Comparison of ENCODE assay signal across 10 cellular contexts in the genomic region with DNA sequence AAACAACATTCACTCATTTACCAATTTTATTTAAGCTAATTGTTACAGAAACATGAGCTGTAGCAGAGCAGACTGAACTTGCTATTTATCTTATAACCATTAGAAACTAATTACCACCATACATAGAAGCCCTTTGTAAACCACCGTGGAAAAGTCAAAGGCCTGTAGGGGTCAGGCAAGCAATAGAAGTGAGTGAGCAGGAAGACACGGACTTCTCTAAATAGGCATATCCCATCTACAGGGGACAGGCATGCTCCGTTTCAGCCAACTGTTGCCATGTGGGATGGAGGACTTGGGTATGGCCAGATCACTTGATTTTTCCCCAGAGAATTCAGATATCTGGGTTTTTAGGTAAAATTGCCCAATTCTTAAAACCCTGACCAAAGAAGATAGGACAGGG. TPM values are rescaled to one million over a fixed set of nuclear protein-coding genes. Genes with fewer than 3 reads are reported as not detected.
A peak's percentile ranks its signal among the peaks of the same experiment; 100 is the strongest.
DNase-seq lines count a peak whose midpoint lies in the region; ATAC-seq, FAIRE-seq and TF ChIP-seq lines count a peak whose summit lies in the region.
"Had no signal": no experiment of that assay in that cellular context is flagged by ENCODE, and none has a peak within 500 bp of the region (broad histone marks: within the 10 kb centered on the region; RNA-seq: fewer than 3 reads in every experiment).

No MANE protein-coding gene starts in this region.

- intact Hi-C loops in A673 (cut with micrococcal nuclease; ENCODE audit: unreplicated experiment) = loop anchor here (10.0 kb wide), 3 partner anchors 313 to 1283 kb away; no protein-coding TSS in a partner anchor
- intact Hi-C loops in heart right ventricle (cut with DNase I) = loop anchor here in 8 of 10 donors (2.0 to 10.0 kb wide), 7 partner anchors 163 to 935 kb away; a partner anchor contains a TSS

- H3K36me3 Mint-ChIP-seq in activated T-cell treated with anti-CD3 and anti-CD28 coated beads, Interleukin-2, amount 50 U/mL, for 72 hours (ENCODE audit: insufficient read depth in 2 of 2) = no peaks in the 10 kb centered on the region

- 7 to 9% methylated on average over 3 of the region's 3 CpGs for WGBS in heart right ventricle, 2 donors

- peaks cover 25% of the 10 kb centered on the region for H3K27me3 Mint-ChIP-seq in activated T-cell treated with anti-CD3 and anti-CD28 coated beads, Interleukin-2, amount 50 U/mL, for 72 hours (ENCODE audit: low read depth)
- H3K27me3 Mint-ChIP-seq: stimulated activated naive CD8-positive, alpha-beta T cell treated with anti-CD3 and anti-CD28 coated beads, Interleukin-15, Interleukin-2, amounts not matched to agents 100 ng/mL and 50 ng/mL, for 24 hours had no signal

- DNase-seq in A673 (ENCODE audit: low spot score) = peak; percentile 2
- DNase-seq in GM19239 (ENCODE audit: insufficient read length, low spot score) = no peak
- DNase-seq in RKO (ENCODE audit: low spot score) = peak; percentile 35
- no peak for DNase-seq in heart right ventricle
- DNase-seq in activated T-cell treated with anti-CD3 and anti-CD28 coated beads, Interleukin-2, amount 50 U/mL, for 72 hours = no peak
- DNase-seq in NCI-H1694 treated with DMSO at 0.1 percent for 48 hours (lab: John Stamatoyannopoulos, UW) = no peak
- DNase-seq in 8988T = no peak

- no peaks in the 10 kb centered on the region for H3K4me1 ChIP-seq in A673 (ENCODE audit: insufficient read depth, low read length, poor library complexity, severe bottlenecking)
- peaks cover 0 to 5% (median 0%) of the 10 kb centered on the region in 9 donors for H3K4me1 ChIP-seq in heart right ventricle

- H3K9me3 Mint-ChIP-seq in activated T-cell treated with anti-CD3 and anti-CD28 coated beads, Interleukin-2, amount 50 U/mL, for 72 hours = no peaks in the 10 kb centered on the region
- H3K9me3 Mint-ChIP-seq: stimulated activated naive CD8-positive, alpha-beta T cell treated with anti-CD3 and anti-CD28 coated beads, Interleukin-15, Interleukin-2, amounts not matched to agents 100 ng/mL and 50 ng/mL, for 24 hours had no signal

- ATAC-seq in heart right ventricle (peak in 5 of 8 donors; percentile 52 to 74 (median 70)), GM21381 (IDR thresholded peaks at IDR 0.05; ENCODE audit: unreplicated experiment) (no peak)
- ATAC-seq in activated T-cell treated with anti-CD3 and anti-CD28 coated beads, Interleukin-2, amount 50 U/mL, for 72 hours (replicated peaks in 1 of 2) = no peak

- H3K27me3 ChIP-seq in A673 (replicated peaks; ENCODE audit: insufficient read depth, low read depth, low read length, poor library complexity) (peaks cover 12% of the 10 kb centered on the region), heart right ventricle (no peaks in the 10 kb centered on the region)

- H3K9me3 ChIP-seq in A673 (ENCODE audit: low read depth, low read length, poor library complexity, severe bottlenecking) (no peaks in the 10 kb centered on the region), heart right ventricle (no peaks in the 10 kb centered on the region)

- no peak overlapping the region for H3K4me3 Mint-ChIP-seq in activated T-cell treated with anti-CD3 and anti-CD28 coated beads, Interleukin-2, amount 50 U/mL, for 72 hours
- H3K4me3 Mint-ChIP-seq: stimulated activated naive CD8-positive, alpha-beta T cell treated with anti-CD3 and anti-CD28 coated beads, Interleukin-15, Interleukin-2, amounts not matched to agents 100 ng/mL and 50 ng/mL, for 24 hours had no signal

- POLR2A ChIA-PET in A673 (lab: Charles Lee; ENCODE audit: low non-redundant PET) = no interaction called here

- peak; percentile 25; the same call in 1 of the 2 replicates for TF ChIP-seq CTCF in A673 (conservative IDR thresholded peaks at IDR 0.05; ENCODE audit: low read depth, low read length)
- TF ChIP-seq CTCF in heart right ventricle (IDR thresholded peaks at IDR 0.05) = peak in 6 of 9 donors; percentile 25 to 58 (median 44)

- no peak overlapping the region for H3K27ac Mint-ChIP-seq in activated T-cell treated with anti-CD3 and anti-CD28 coated beads, Interleukin-2, amount 50 U/mL, for 72 hours
- H3K27ac Mint-ChIP-seq: stimulated activated naive CD8-positive, alpha-beta T cell treated with anti-CD3 and anti-CD28 coated beads, Interleukin-15, Interleukin-2, amounts not matched to agents 100 ng/mL and 50 ng/mL, for 24 hours had no signal

- H3K36me3 ChIP-seq in A673 (ENCODE audit: insufficient read depth, low read length, poor library complexity, severe bottlenecking) = no peaks in the 10 kb centered on the region
- no peaks in the 10 kb centered on the region for H3K36me3 ChIP-seq in heart right ventricle

- no TSS peak for BruUV-seq in A673 (replicated peaks; lab: Mats Ljungman, UMichigan)

- FAIRE-seq in GM19239 (lab: Jason Lieb, UNC) = peak; percentile 88
- FAIRE-seq: keratinocyte had no signal

- H3K27ac ChIP-seq in A673 (ENCODE audit: low read depth, low read length, poor library complexity, severe bottlenecking) = no peak overlapping the region
- H3K27ac ChIP-seq in heart right ventricle = no peak overlapping the region

- CTCF ChIA-PET in A673 (lab: Charles Lee) = no interaction called here

- H3K4me3 ChIP-seq in A673 (ENCODE audit: low read depth, low read length, poor library complexity, severe bottlenecking) (no peak overlapping the region), heart right ventricle (no peak overlapping the region)

- no peaks in the 10 kb centered on the region for H3K4me1 Mint-ChIP-seq in activated T-cell treated with anti-CD3 and anti-CD28 coated beads, Interleukin-2, amount 50 U/mL, for 72 hours (ENCODE audit: low read depth)

RNA-seq across cellular contexts. Expression of a gene that starts 44.8 kb away (rescaled TPM):
- 47.1 and 56.7 TPM in 2 replicates for total RNA-seq in A673 (2021)
- 10 to 100 TPM; 20.6 to 30.6 (median 23.8) TPM for total RNA-seq in heart right ventricle
- polyA plus RNA-seq in heart right ventricle = 10 to 100 TPM; 13.3 to 15.4 TPM
- total RNA-seq in activated T-cell treated with anti-CD3 and anti-CD28 coated beads, Interleukin-2, amount 50 U/mL, for 72 hours = 10 to 100 TPM; 42.9 to 51.0 TPM

Comparison
In these comparisons a context has a peak if more than half of its experiments do, and no peak if none do; other contexts are left out.
1. DNase-seq: peak in A673 (single experiment) and RKO (single experiment); none in GM19239 (single experiment), heart right ventricle (0 of 2), activated T-cell treated with anti-CD3 and anti-CD28 coated beads, Interleukin-2, amount 50 U/mL, for 72 hours (0 of 2), NCI-H1694 treated with DMSO at 0.1 percent for 48 hours (single experiment) and 8988T (single experiment).
2. ATAC-seq: peak in heart right ventricle (5 of 8); none in activated T-cell treated with anti-CD3 and anti-CD28 coated beads, Interleukin-2, amount 50 U/mL, for 72 hours (0 of 2) and GM21381 (single experiment).